9 cellular contexts compared by ENCODE assay signal in genomic region chr19:703651-704446, GRCh38. TPM values are rescaled to one million over a fixed set of nuclear protein-coding genes. Genes with fewer than 3 reads are reported as not detected.
DNase-seq lines count a peak whose midpoint lies in the region; ATAC-seq and TF ChIP-seq lines count a peak whose summit lies in the region.
"Had no signal": no experiment of that assay in that cellular context is flagged by ENCODE, and none has a peak within 500 bp of the region (broad histone marks: within the 10 kb centered on the region; RNA-seq: fewer than 3 reads in every experiment).

No MANE protein-coding gene starts in this region.

- DNase-seq in DMS 273 (lab: John Stamatoyannopoulos, UW; ENCODE audit: unreplicated experiment) (peak; percentile 68), DMS 273 treated with DMSO at 0.1 percent for 48 hours (lab: John Stamatoyannopoulos, UW) (no peak), SJCRH30 (peak; percentile 41 to 46), activated gamma-delta T cell treated with Interleukin-2 at 50 U/mL for 16 hours (peak; percentile 53), heart left ventricle (peak; percentile 74 to 93 (median 84)), spleen (peak; percentile 92), DMS153 (lab: John Stamatoyannopoulos, UW) (no peak)

- H3K27me3 ChIP-seq in SJCRH30 (no peaks in the 10 kb centered on the region), heart left ventricle (peaks cover 0 to 16% (median 0%) of the 10 kb centered on the region in 9 donors), spleen (replicated peaks in 1 of 7) (peaks cover 0 to 79% (median 6%) of the 10 kb centered on the region in 7 donors)

- no peaks in the 10 kb centered on the region for H3K9me3 ChIP-seq in SJCRH30 (replicated peaks)
- peaks cover 0 to 9% (median 0%) of the 10 kb centered on the region in 12 donors for H3K9me3 ChIP-seq in heart left ventricle
- peaks cover 0 to 8% (median 0%) of the 10 kb centered on the region in 8 donors for H3K9me3 ChIP-seq in spleen

- H3K4me3 ChIP-seq in SJCRH30 (no peak overlapping the region), heart left ventricle (peak overlapping the region in 8 of 12 donors; percentile 15 to 50 (median 34)), spleen (peak overlapping the region in 6 of 8 donors; percentile 6 to 59 (median 34))

- intact Hi-C loops in heart left ventricle (cut with DNase I) (loop anchor here in 1 of 10 donors (5.0 kb wide), 1 partner anchor 38 kb away; no protein-coding TSS in a partner anchor), spleen (cut with DNase I; ENCODE audit: low total_unique reads) (no loop called here)

- peak; percentile 75 to 92 (median 86) for ATAC-seq in heart left ventricle
- no peak for ATAC-seq in GM19328 (IDR thresholded peaks at IDR 0.05; ENCODE audit: unreplicated experiment)

- H3K36me3 ChIP-seq in SJCRH30 (no peaks in the 10 kb centered on the region), heart left ventricle (no peaks in the 10 kb centered on the region), spleen (no peaks in the 10 kb centered on the region)

- peak in 1 of 2 donors; percentile 20 for TF ChIP-seq POLR2A in heart left ventricle (IDR thresholded peaks at IDR 0.05)
- TF ChIP-seq POLR2A in spleen (IDR thresholded peaks at IDR 0.05), result peak in 1 of 3 donors; percentile 47

- 5 to 13% (median 7%) methylated on average over 19 to 50 of the region's 50 CpGs for WGBS in heart left ventricle, 4 donors
- WGBS in spleen, 5 donors, result 3 to 7% (median 4%) methylated on average over 14 to 50 of the region's 50 CpGs

- H3K4me1 ChIP-seq in SJCRH30, result no peaks in the 10 kb centered on the region
- peaks cover 0 to 27% (median 9%) of the 10 kb centered on the region in 12 donors for H3K4me1 ChIP-seq in heart left ventricle
- H3K4me1 ChIP-seq in spleen, result peaks cover 3 to 51% (median 26%) of the 10 kb centered on the region in 6 donors

- H3K27ac ChIP-seq in SJCRH30 (no peak overlapping the region), heart left ventricle (peak overlapping the region in 6 of 12 donors; percentile 17 to 45 (median 36)), spleen (peak overlapping the region; percentile 36 to 84 (median 73))

- TF ChIP-seq CTCF in heart left ventricle (IDR thresholded peaks at IDR 0.05), result no peak
- peak in 1 of 11 experiments; percentile 11 for TF ChIP-seq CTCF in spleen (IDR thresholded peaks at IDR 0.05 in 8 of 11, conservative IDR thresholded peaks at IDR 0.05 in 3 of 11)

RNA-seq across cellular contexts. Expression of gene PALM, which starts 4.9 kb away (rescaled TPM):
- total RNA-seq in SJCRH30 (2014; rRNA removed; shearing (Covaris generic)), result 4.4 and 4.6 TPM in 2 replicates
- total RNA-seq in heart left ventricle (10 to 100 TPM; 13.5 to 42.3 (median 23.3) TPM), spleen (10 to 100 TPM; 19.9 to 80.1 (median 30.0) TPM)
- polyA plus RNA-seq in heart left ventricle (10 to 100 TPM; 15.7 to 23.8 TPM), spleen (10 to 100 TPM in 1 of 3 donors, 1 to 10 TPM in 2; 6.0 to 24.1 (median 7.0) TPM)

RNA-seq across cellular contexts. Expression of gene PRSS57, which starts 8.6 kb away (rescaled TPM):
- total RNA-seq in SJCRH30 (2014; rRNA removed; shearing (Covaris generic)), result not detected in 2 replicates
- total RNA-seq in heart left ventricle (not detected), spleen (1 to 10 TPM in 2 of 7 donors, under 1 TPM in 3, not detected in 2; 0.46 to 2.5 (median 0.60) TPM)
- polyA plus RNA-seq in heart left ventricle (not detected), spleen (under 1 TPM; 0.24 to 0.70 (median 0.27) TPM)
- total RNA-seq: activated CD8-positive, alpha-beta memory T cell treated with anti-CD3 and anti-CD28 coated beads for 36 hours had no signal

RNA-seq across cellular contexts. Expression of gene FSTL3, which starts 27.7 kb away (rescaled TPM):
- total RNA-seq in SJCRH30 (2014; rRNA removed; shearing (Covaris generic)), result 6.5 and 8.0 TPM in 2 replicates
- total RNA-seq in heart left ventricle (100 to 1,000 TPM in 4 of 9 donors, 10 to 100 TPM in 5; 41.7 to 347 (median 99.9) TPM), spleen (10 to 100 TPM; 11.5 to 43.4 (median 16.6) TPM)
- polyA plus RNA-seq in heart left ventricle (100 to 1,000 TPM; 131 to 376 TPM), spleen (10 to 100 TPM in 2 of 3 donors, 1 to 10 TPM in 1; 5.6 to 31.2 (median 10.9) TPM)

RNA-seq across cellular contexts. Expression of gene RNF126, which starts 40.8 kb away (rescaled TPM):
- total RNA-seq in SJCRH30 (2014; rRNA removed; shearing (Covaris generic)), result 37.6 and 38.8 TPM in 2 replicates
- 100 to 1,000 TPM in 1 of 9 donors, 10 to 100 TPM in 8; 21.6 to 105 (median 29.4) TPM for total RNA-seq in heart left ventricle
- polyA plus RNA-seq in heart left ventricle, result 10 to 100 TPM; 23.5 to 45.2 TPM
- total RNA-seq in spleen, result 10 to 100 TPM; 49.2 to 95.1 (median 57.7) TPM
- 10 to 100 TPM; 38.1 to 55.3 (median 45.0) TPM for polyA plus RNA-seq in spleen

RNA-seq across cellular contexts. Expression of gene MISP, which starts 47.1 kb away (rescaled TPM):
- 0.18 and 0.41 TPM in 2 replicates for total RNA-seq in SJCRH30 (2014; rRNA removed; shearing (Covaris generic))
- total RNA-seq in heart left ventricle (1 to 10 TPM in 1 of 9 donors, not detected in 8; 1.1 TPM), spleen (not detected)
- polyA plus RNA-seq in heart left ventricle (under 1 TPM in 1 of 2 donors, not detected in 1; 0.06 TPM), spleen (under 1 TPM in 1 of 3 donors, not detected in 2; 0.13 TPM)
- total RNA-seq: activated CD8-positive, alpha-beta memory T cell treated with anti-CD3 and anti-CD28 coated beads for 36 hours had no signal

Comparison
In these comparisons a context has a peak if more than half of its experiments do, and no peak if none do; other contexts are left out.
1. DNase-seq: peak in DMS 273 (single experiment), SJCRH30 (2 of 2), activated gamma-delta T cell treated with Interleukin-2 at 50 U/mL for 16 hours (single experiment), heart left ventricle (5 of 5) and spleen (single experiment); none in DMS 273 treated with DMSO at 0.1 percent for 48 hours (single experiment) and DMS153 (single experiment).